In genomic region chr9:113602126-113603119, GRCh38 we compare ENCODE assay signal across 8 cellular contexts.
DNase-seq lines count a peak whose midpoint lies in the region; ATAC-seq, FAIRE-seq and TF ChIP-seq lines count a peak whose summit lies in the region.

No MANE protein-coding gene starts in this region.

- TF ChIP-seq CTCF in OCI-LY3 (IDR thresholded peaks at IDR 0.05; ENCODE audit: low read depth, low read length) = no peak
- TF ChIP-seq CTCF in kidney (IDR thresholded peaks at IDR 0.05; ENCODE audit: borderline replicate concordance, extremely low read depth, insufficient read depth) = no peak

- intact Hi-C loops in kidney (cut with DNase I) = no loop called here

- H3K4me3 ChIP-seq in OCI-LY3 (ENCODE audit: low read length) (peak overlapping the region; percentile 61), kidney (ENCODE audit: low read length in 2 of 2) (no peak overlapping the region)

- peak; percentile 94 for DNase-seq in AG20443 (ENCODE audit: low spot score)
- DNase-seq in amniotic epithelial cell (ENCODE audit: low read depth) = peak; percentile 58
- peak; percentile 95 for DNase-seq in kidney
- DNase-seq in stimulated activated CD8-positive, alpha-beta memory T cell treated with anti-CD3 and anti-CD28 coated beads, Interleukin-15, amount 100 ng/mL, for 4 hours (ENCODE audit: low read depth in 2 of 2) = peak; percentile 31 to 34

- H3K79me2 ChIP-seq in OCI-LY3 (ENCODE audit: low read length) = no peaks in the 10 kb centered on the region

- FAIRE-seq in kidney (lab: Jason Lieb, UNC) = no peak

- H3K9me3 ChIP-seq in OCI-LY3 (ENCODE audit: insufficient read depth, low read length) (no peaks in the 10 kb centered on the region), kidney (ENCODE audit: control insufficient read depth in 1 of 2, low read length in 2 of 2) (no peaks in the 10 kb centered on the region)

- no peaks in the 10 kb centered on the region; the same call in 1 of the 2 replicates for H3K27me3 ChIP-seq in OCI-LY3 (ENCODE audit: low read depth, low read length)

- peaks cover 7% of the 10 kb centered on the region for H3K36me3 ChIP-seq in OCI-LY3 (replicated peaks; ENCODE audit: low read depth, low read length)
- H3K36me3 ChIP-seq in kidney (ENCODE audit: control insufficient read depth in 1 of 2, insufficient read depth in 2 of 2, low read length in 2 of 2) = peaks cover 5 to 8% of the 10 kb centered on the region in 2 donors

- H3K4me2 ChIP-seq in OCI-LY3 (ENCODE audit: low read length) = peak overlapping the region; percentile 85

- H4K20me1 ChIP-seq in OCI-LY3 (ENCODE audit: insufficient read depth, low read length) = no peaks in the 10 kb centered on the region

- peaks cover 27% of the 10 kb centered on the region for H3K4me1 ChIP-seq in OCI-LY3 (ENCODE audit: low read length)
- H3K4me1 ChIP-seq in kidney (ENCODE audit: control insufficient read depth in 1 of 2, insufficient read depth in 1 of 2, low read depth in 1 of 2, low read length in 2 of 2) = peaks cover 17 to 36% of the 10 kb centered on the region in 2 donors

- peak overlapping the region; percentile 60 for H3K9ac ChIP-seq in OCI-LY3 (ENCODE audit: low read length)
- H3K9ac ChIP-seq in kidney (ENCODE audit: low read length in 2 of 2) = peak overlapping the region in 1 of 2 donors; percentile 8

- peak overlapping the region; percentile 28 for H3K27ac ChIP-seq in OCI-LY3 (ENCODE audit: low read length)
- H3K27ac ChIP-seq in kidney (ENCODE audit: low read depth in 2 of 2, low read length in 2 of 2) = peak overlapping the region; percentile 10 to 53

- peak overlapping the region; percentile 80; the same call in 1 of the 2 replicates for H2AFZ ChIP-seq in OCI-LY3 (ENCODE audit: low read depth, low read length)

- ATAC-seq in GM19025 (IDR thresholded peaks at IDR 0.05; ENCODE audit: low read depth, unreplicated experiment) (peak; percentile 73), HG03442 (IDR thresholded peaks at IDR 0.05; ENCODE audit: unreplicated experiment) (peak; percentile 91), GM19324 (IDR thresholded peaks at IDR 0.05; ENCODE audit: low FRiP score, unreplicated experiment) (no peak)

Comparison
In these comparisons a context has a peak if more than half of its experiments do, and no peak if none do; other contexts are left out.
1. DNase-seq: peak in every context shown above with its lines; median percentile 95 in kidney; 94 in AG20443; 58 in amniotic epithelial cell; 32 in stimulated activated CD8-positive, alpha-beta memory T cell treated with anti-CD3 and anti-CD28 coated beads, Interleukin-15, amount 100 ng/mL, for 4 hours.